Comparison of ENCODE assay signal across 25 cellular contexts in the genomic region with DNA sequence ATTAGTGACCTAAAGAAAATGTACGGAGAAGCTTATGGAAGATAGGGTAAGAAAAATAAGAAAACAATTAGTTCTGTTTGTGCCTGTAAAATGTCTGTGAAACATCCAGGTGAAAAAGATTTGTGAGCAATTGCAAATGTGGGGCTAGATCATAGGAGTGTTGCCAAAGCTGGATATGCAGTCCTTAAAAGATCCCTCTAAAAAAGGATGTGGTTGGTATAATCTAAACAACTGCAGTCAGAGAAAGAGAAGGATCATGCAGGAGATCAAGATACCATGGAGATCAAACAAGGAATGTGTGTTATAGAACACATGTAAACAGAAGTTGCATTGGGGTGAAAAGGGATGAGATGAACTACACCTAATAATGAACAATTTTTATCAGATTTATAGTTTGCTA.
DNase-seq lines count a peak whose midpoint lies in the region; ATAC-seq and TF ChIP-seq lines count a peak whose summit lies in the region.
"Had no signal": no experiment of that assay in that cellular context is flagged by ENCODE, and none has a peak within 500 bp of the region (broad histone marks: within the 10 kb centered on the region; RNA-seq: fewer than 3 reads in every experiment).

No MANE protein-coding gene starts in this region.

- H3K4me3 Mint-ChIP-seq in stimulated activated naive CD8-positive, alpha-beta T cell treated with anti-CD3 and anti-CD28 coated beads, Interleukin-15, amount 100 ng/mL, for 72 hours: no peak overlapping the region
- H3K4me3 Mint-ChIP-seq: B cell; CD8-positive, alpha-beta T cell had no signal

- no peaks in the 10 kb centered on the region for H3K4me1 Mint-ChIP-seq in stimulated activated naive CD8-positive, alpha-beta T cell treated with anti-CD3 and anti-CD28 coated beads, Interleukin-15, amount 100 ng/mL, for 72 hours

- no peak for TF ChIP-seq CTCF in HFF-Myc (IDR thresholded peaks at IDR 0.05; ENCODE audit: low read depth, low read length, missing control alignments)

- DNase-seq in HFF-Myc (ENCODE audit: extremely low read depth, low read depth) (peak; percentile 27), RPMI7951 (ENCODE audit: low read depth) (peak; percentile 31), iris pigment epithelial cell (ENCODE audit: low read depth) (peak; percentile 67), mesenteric fat pad (ENCODE audit: low spot score) (no peak)
- DNase-seq in stimulated activated naive CD8-positive, alpha-beta T cell treated with anti-CD3 and anti-CD28 coated beads, Interleukin-15, amount 100 ng/mL, for 72 hours: no peak
- DNase-seq: Caco-2; CD8-positive, alpha-beta T cell; DMS79; H7; Kasumi-1; MV-4-11; NCI-H1105; NCI-H1436 treated with DMSO at 0.1 percent for 48 hours; NCI-H187 treated with DMSO at 0.1 percent for 48 hours; NCI-H446; NCI-H524 treated with DMSO at 0.1 percent for 48 hours; NCI-H774 had no signal

- peaks cover 0 to 6% of the 10 kb centered on the region in 2 donors for H3K9me3 Mint-ChIP-seq in stimulated activated naive CD8-positive, alpha-beta T cell treated with anti-CD3 and anti-CD28 coated beads, Interleukin-15, amount 100 ng/mL, for 72 hours

- ATAC-seq in GM21825 (IDR thresholded peaks at IDR 0.05; ENCODE audit: unreplicated experiment): no peak
- ATAC-seq in stimulated activated naive CD8-positive, alpha-beta T cell treated with anti-CD3 and anti-CD28 coated beads, Interleukin-15, amount 100 ng/mL, for 72 hours: no peak
- no peak for ATAC-seq in GM19351 (IDR thresholded peaks at IDR 0.05; ENCODE audit: unreplicated experiment)
- ATAC-seq: CD8-positive, alpha-beta T cell; HepG2; K562; Right ventricle myocardium inferior; SK-N-SH treated with all-trans-retinoic acid at 6 μM for 48 hours had no signal

- no peak overlapping the region for H3K27ac Mint-ChIP-seq in stimulated activated naive CD8-positive, alpha-beta T cell treated with anti-CD3 and anti-CD28 coated beads, Interleukin-15, amount 100 ng/mL, for 72 hours
- H3K27ac Mint-ChIP-seq: B cell; CD8-positive, alpha-beta T cell had no signal

- no peaks in the 10 kb centered on the region for H3K27me3 Mint-ChIP-seq in stimulated activated naive CD8-positive, alpha-beta T cell treated with anti-CD3 and anti-CD28 coated beads, Interleukin-15, amount 100 ng/mL, for 72 hours
- H3K27me3 Mint-ChIP-seq: B cell had no signal

- H3K4me3 ChIP-seq in HFF-Myc (replicated peaks; ENCODE audit: low read depth, low read length): no peak overlapping the region
- H3K4me3 ChIP-seq: K562, SJCRH30 had no signal

Comparison
In these comparisons a context has a peak if more than half of its experiments do, and no peak if none do; other contexts are left out.
1. DNase-seq: peak in HFF-Myc (single experiment), RPMI7951 (single experiment) and iris pigment epithelial cell (single experiment); none in mesenteric fat pad (single experiment) and stimulated activated naive CD8-positive, alpha-beta T cell treated with anti-CD3 and anti-CD28 coated beads, Interleukin-15, amount 100 ng/mL, for 72 hours (0 of 2).